ENCODE assay signal across 25 cellular contexts in genomic region chr16:24555346-24555872, GRCh38.
"Had no signal": no experiment of that assay in that cellular context is flagged by ENCODE, and none has a peak within 500 bp of the region (broad histone marks: within the 10 kb centered on the region; RNA-seq: fewer than 3 reads in every experiment).

No MANE protein-coding gene starts in this region.

- ATAC-seq: left ventricle myocardium superior; lower lobe of right lung; naive thymus-derived CD8-positive, alpha-beta T cell; stimulated activated effector memory CD8-positive, alpha-beta T cell treated with anti-CD3 and anti-CD28 coated beads, Interleukin-12 subunit alpha, Interleukin-12 subunit beta, amount 100 ng/mL, for 72 hours; stimulated activated naive CD8-positive, alpha-beta T cell treated with anti-CD3 and anti-CD28 coated beads, Interleukin-15, Interleukin-2, amounts not matched to agents 100 U/mL and 50 U/mL, for 24 hours had no signal

- H3K4me1 ChIP-seq: parathyroid adenoma, prostate gland, right atrium auricular region, testis had no signal

- H3K4me3 Mint-ChIP-seq: naive thymus-derived CD8-positive, alpha-beta T cell; neural crest cell; stimulated activated effector memory CD8-positive, alpha-beta T cell treated with anti-CD3 and anti-CD28 coated beads, Interleukin-12 subunit alpha, Interleukin-12 subunit beta, amount 100 ng/mL, for 72 hours; type B pancreatic cell had no signal

- H3K27ac ChIP-seq: coronary artery, esophagus squamous epithelium, lower lobe of right lung, parathyroid adenoma, prostate gland, right atrium auricular region, sigmoid colon, testis, tibial artery had no signal

- H3K27me3 Mint-ChIP-seq: naive thymus-derived CD8-positive, alpha-beta T cell; type B pancreatic cell had no signal

- H3K9me3 ChIP-seq: esophagus squamous epithelium, lower lobe of right lung, prostate gland, right atrium auricular region, sigmoid colon, testis, tibial artery had no signal

- FAIRE-seq: endometrium, keratinocyte had no signal

- H3K4me3 ChIP-seq: coronary artery, esophagus squamous epithelium, lower lobe of right lung, prostate gland, right atrium auricular region, sigmoid colon, testis, tibial artery had no signal

- H3K4me1 Mint-ChIP-seq: neural crest cell had no signal

- H3K9me3 Mint-ChIP-seq: naive thymus-derived CD8-positive, alpha-beta T cell; neural crest cell; stimulated activated effector memory CD8-positive, alpha-beta T cell treated with anti-CD3 and anti-CD28 coated beads, Interleukin-12 subunit alpha, Interleukin-12 subunit beta, amount 100 ng/mL, for 72 hours; type B pancreatic cell had no signal

- DNase-seq: dermis blood vessel endothelial cell; effector memory CD4-positive, alpha-beta T cell; erythroblast; esophagus squamous epithelium; foreskin melanocyte; hypothalamus; left ventricle myocardium superior; lower lobe of right lung; naive thymus-derived CD8-positive, alpha-beta T cell; sigmoid colon; stimulated activated CD4-positive, alpha-beta T cell treated with anti-CD3 and anti-CD28 coated beads, Interleukin-2, amount 100 ng/mL, for 24 hours; stimulated activated CD4-positive, alpha-beta T cell treated with anti-CD3 and anti-CD28 coated beads, Interleukin-4, amount 100 ng/mL, for 24 hours; stimulated activated naive CD8-positive, alpha-beta T cell treated with anti-CD3 and anti-CD28 coated beads, Interleukin-15, Interleukin-2, amounts not matched to agents 100 U/mL and 50 U/mL, for 24 hours; substantia nigra; testis; tibial artery had no signal

- H3K27ac Mint-ChIP-seq: type B pancreatic cell had no signal
